Comparison of ENCODE assay signal across 1 cellular context in genomic region chr4:150178161-150178560, GRCh38.
TF ChIP-seq lines count a peak whose summit lies in the region.

No MANE protein-coding gene starts in this region.

TF ChIP-seq in HepG2, 621 proteins besides CTCF, POLR2A, EP300 and RAD21 (continued from another document):
- TF ChIP-seq HMGXB3 (CRISPR knock-in tag; IDR thresholded peaks at IDR 0.05; ENCODE audit: borderline replicate concordance) (no peak), TSC22D2 (CRISPR knock-in tag; IDR thresholded peaks at IDR 0.05; ENCODE audit: borderline replicate concordance) (no peak), SAFB2 (CRISPR knock-in tag; IDR thresholded peaks at IDR 0.05; ENCODE audit: borderline replicate concordance, low read depth) (no peak), SP1 (IDR thresholded peaks at IDR 0.05) (no peak), SP1 (CRISPR knock-in tag; IDR thresholded peaks at IDR 0.05) (no peak), MED8 (CRISPR knock-in tag; IDR thresholded peaks at IDR 0.05; ENCODE audit: insufficient replicate concordance) (no peak), ZNF20 (CRISPR knock-in tag; IDR thresholded peaks at IDR 0.05) (no peak), E2F1 (CRISPR knock-in tag; IDR thresholded peaks at IDR 0.05) (no peak), ZSCAN21 (CRISPR knock-in tag; IDR thresholded peaks at IDR 0.05; ENCODE audit: borderline replicate concordance) (no peak), TGIF2 (CRISPR knock-in tag; IDR thresholded peaks at IDR 0.05) (no peak), ZIK1 (CRISPR knock-in tag; IDR thresholded peaks at IDR 0.05; ENCODE audit: borderline replicate concordance, low read depth) (no peak), ZBTB34 (CRISPR knock-in tag; IDR thresholded peaks at IDR 0.05) (no peak), THAP11 (CRISPR knock-in tag; IDR thresholded peaks at IDR 0.05) (no peak), MTERF4 (CRISPR knock-in tag; IDR thresholded peaks at IDR 0.05) (no peak)
